1 cellular context compared by ENCODE assay signal in the genomic region with DNA sequence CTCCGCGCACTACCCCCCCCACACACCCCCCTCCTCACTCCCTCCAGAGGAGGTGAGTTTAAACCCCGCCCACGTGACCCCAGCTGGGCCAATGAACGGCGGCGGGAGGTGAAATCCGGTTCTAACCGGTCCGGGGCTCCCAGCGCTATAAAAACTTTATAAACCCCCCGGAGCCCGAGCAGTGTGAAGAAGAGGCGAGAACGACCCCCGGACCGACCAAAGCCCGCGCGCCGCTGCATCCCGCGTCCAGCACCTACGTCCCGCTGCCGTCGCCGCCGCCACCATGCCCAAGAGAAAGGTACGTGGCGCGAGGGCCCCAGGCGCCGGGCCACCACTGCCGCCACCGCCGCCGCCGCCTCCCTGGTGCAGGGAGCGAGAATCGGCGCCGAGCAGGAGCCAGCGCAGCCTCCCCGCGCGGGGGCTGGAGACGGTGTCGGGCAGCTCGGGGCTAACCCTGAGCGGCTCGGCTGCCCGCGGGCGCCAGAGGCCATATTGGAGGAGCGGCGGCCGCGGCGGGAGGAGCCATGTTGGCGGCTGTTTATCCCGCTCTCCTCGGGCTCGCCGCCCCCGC.
TF ChIP-seq lines count a peak whose summit lies in the region.

Gene HMGN2 (plus strand): TSS at position 111 of the 571 bp plus-strand sequence. CDS start 173 bp downstream, at position 284.

TF ChIP-seq in GM12878, 131 proteins besides CTCF, POLR2A, EP300 and RAD21 (continued from another document and continues in another):
- no peak for TF ChIP-seq HSF1 (IDR thresholded peaks at IDR 0.05; ENCODE audit: low read depth, low read length)
- TF ChIP-seq SP1 (IDR thresholded peaks at IDR 0.05; ENCODE audit: low read depth, low read length), result no peak
- peak; percentile 77; the same call in 1 of the 2 replicates for TF ChIP-seq ATF3 (IDR thresholded peaks at IDR 0.05; ENCODE audit: borderline replicate concordance, extremely low read depth, low read depth, low read length)
- TF ChIP-seq, protein P1, sequence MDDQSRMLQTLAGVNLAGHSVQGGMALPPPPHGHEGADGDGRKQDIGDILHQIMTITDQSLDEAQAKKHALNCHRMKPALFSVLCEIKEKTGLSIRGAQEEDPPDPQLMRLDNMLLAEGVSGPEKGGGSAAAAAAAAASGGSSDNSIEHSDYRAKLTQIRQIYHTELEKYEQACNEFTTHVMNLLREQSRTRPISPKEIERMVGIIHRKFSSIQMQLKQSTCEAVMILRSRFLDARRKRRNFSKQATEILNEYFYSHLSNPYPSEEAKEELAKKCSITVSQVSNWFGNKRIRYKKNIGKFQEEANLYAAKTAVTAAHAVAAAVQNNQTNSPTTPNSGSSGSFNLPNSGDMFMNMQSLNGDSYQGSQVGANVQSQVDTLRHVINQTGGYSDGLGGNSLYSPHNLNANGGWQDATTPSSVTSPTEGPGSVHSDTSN (IDR thresholded peaks at IDR 0.05; ENCODE audit: insufficient replicate concordance, low read depth, low read length), result no peak
- no peak for TF ChIP-seq CREB1 (IDR thresholded peaks at IDR 0.05; ENCODE audit: low read depth)
- peak; percentile 85 for TF ChIP-seq MAX (IDR thresholded peaks at IDR 0.05; ENCODE audit: low read depth, low read length)
- no peak for TF ChIP-seq MYB (IDR thresholded peaks at IDR 0.05; ENCODE audit: borderline replicate concordance, low read depth, low read length)
- TF ChIP-seq SMARCA5 (IDR thresholded peaks at IDR 0.05), result peak; percentile 90
- no peak for TF ChIP-seq STAT1 (conservative IDR thresholded peaks at IDR 0.05)
- TF ChIP-seq NFYA (IDR thresholded peaks at IDR 0.05; ENCODE audit: borderline replicate concordance, low read depth, low read length), result no peak
- no peak for TF ChIP-seq ETV6 (conservative IDR thresholded peaks at IDR 0.05 in 1 of 2, IDR thresholded peaks at IDR 0.05 in 1 of 2; ENCODE audit: borderline replicate concordance in 1 of 2, low read depth in 1 of 2)
- TF ChIP-seq EZH2 (IDR thresholded peaks at IDR 0.05; ENCODE audit: borderline replicate concordance, control insufficient read depth, low read depth, low read length), result no peak
- TF ChIP-seq TCF12 (IDR thresholded peaks at IDR 0.05; ENCODE audit: low read depth, low read length), result no peak
- peak; percentile 91 for TF ChIP-seq YY1 (IDR thresholded peaks at IDR 0.05; ENCODE audit: low read depth, low read length)
- no peak for TF ChIP-seq IKZF2 (IDR thresholded peaks at IDR 0.05)
- TF ChIP-seq E2F4 (IDR thresholded peaks at IDR 0.05; ENCODE audit: low read depth, low read length), result no peak
- no peak for TF ChIP-seq IRF5 (IDR thresholded peaks at IDR 0.05; ENCODE audit: borderline replicate concordance)
- no peak for TF ChIP-seq GABPA (IDR thresholded peaks at IDR 0.05; ENCODE audit: low read depth)
- peak; percentile 86 for TF ChIP-seq BACH1 (IDR thresholded peaks at IDR 0.05; ENCODE audit: borderline replicate concordance)
- 0 out of 2 replicates have a peak, but pooled peaks have one; percentile 19 for TF ChIP-seq PML (IDR thresholded peaks at IDR 0.05; ENCODE audit: low read length)
- TF ChIP-seq RAD51 (IDR thresholded peaks at IDR 0.05), result peak; percentile 85
- no peak for TF ChIP-seq FOXK2 (IDR thresholded peaks at IDR 0.05)
- no peak for TF ChIP-seq ZNF274 (IDR thresholded peaks at IDR 0.05; ENCODE audit: insufficient read depth, insufficient read length)
- TF ChIP-seq, protein P2, sequence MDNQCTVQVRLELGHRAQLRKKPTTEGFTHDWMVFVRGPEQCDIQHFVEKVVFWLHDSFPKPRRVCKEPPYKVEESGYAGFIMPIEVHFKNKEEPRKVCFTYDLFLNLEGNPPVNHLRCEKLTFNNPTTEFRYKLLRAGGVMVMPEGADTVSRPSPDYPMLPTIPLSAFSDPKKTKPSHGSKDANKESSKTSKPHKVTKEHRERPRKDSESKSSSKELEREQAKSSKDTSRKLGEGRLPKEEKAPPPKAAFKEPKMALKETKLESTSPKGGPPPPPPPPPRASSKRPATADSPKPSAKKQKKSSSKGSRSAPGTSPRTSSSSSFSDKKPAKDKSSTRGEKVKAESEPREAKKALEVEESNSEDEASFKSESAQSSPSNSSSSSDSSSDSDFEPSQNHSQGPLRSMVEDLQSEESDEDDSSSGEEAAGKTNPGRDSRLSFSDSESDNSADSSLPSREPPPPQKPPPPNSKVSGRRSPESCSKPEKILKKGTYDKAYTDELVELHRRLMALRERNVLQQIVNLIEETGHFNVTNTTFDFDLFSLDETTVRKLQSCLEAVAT (IDR thresholded peaks at IDR 0.05), result no peak
- peak; percentile 87 for TF ChIP-seq USF1 (IDR thresholded peaks at IDR 0.05; ENCODE audit: borderline replicate concordance, extremely low read length, insufficient read depth, low read depth, low read length)
- no peak for TF ChIP-seq SMAD1 (IDR thresholded peaks at IDR 0.05; ENCODE audit: low read depth, partially characterized antibody)
- TF ChIP-seq KAT2A (conservative IDR thresholded peaks at IDR 0.05; ENCODE audit: control insufficient read depth, low read depth, low read length), result no peak
- TF ChIP-seq JUNB (IDR thresholded peaks at IDR 0.05), result no peak
- TF ChIP-seq ZNF592 (IDR thresholded peaks at IDR 0.05), result no peak; the same call in 1 of the 2 replicates
- TF ChIP-seq DPF2 (IDR thresholded peaks at IDR 0.05), result peak; percentile 74
- no peak for TF ChIP-seq CHD2 (IDR thresholded peaks at IDR 0.05; ENCODE audit: borderline replicate concordance, low read depth, low read length)
- TF ChIP-seq PKNOX1 (IDR thresholded peaks at IDR 0.05), result no peak
- TF ChIP-seq RUNX3 (IDR thresholded peaks at IDR 0.05; ENCODE audit: low read length), result no peak
- peak; percentile 87 for TF ChIP-seq POLR2AphosphoS2 (IDR thresholded peaks at IDR 0.05; ENCODE audit: low read depth, low read length)
- TF ChIP-seq, protein P3, sequence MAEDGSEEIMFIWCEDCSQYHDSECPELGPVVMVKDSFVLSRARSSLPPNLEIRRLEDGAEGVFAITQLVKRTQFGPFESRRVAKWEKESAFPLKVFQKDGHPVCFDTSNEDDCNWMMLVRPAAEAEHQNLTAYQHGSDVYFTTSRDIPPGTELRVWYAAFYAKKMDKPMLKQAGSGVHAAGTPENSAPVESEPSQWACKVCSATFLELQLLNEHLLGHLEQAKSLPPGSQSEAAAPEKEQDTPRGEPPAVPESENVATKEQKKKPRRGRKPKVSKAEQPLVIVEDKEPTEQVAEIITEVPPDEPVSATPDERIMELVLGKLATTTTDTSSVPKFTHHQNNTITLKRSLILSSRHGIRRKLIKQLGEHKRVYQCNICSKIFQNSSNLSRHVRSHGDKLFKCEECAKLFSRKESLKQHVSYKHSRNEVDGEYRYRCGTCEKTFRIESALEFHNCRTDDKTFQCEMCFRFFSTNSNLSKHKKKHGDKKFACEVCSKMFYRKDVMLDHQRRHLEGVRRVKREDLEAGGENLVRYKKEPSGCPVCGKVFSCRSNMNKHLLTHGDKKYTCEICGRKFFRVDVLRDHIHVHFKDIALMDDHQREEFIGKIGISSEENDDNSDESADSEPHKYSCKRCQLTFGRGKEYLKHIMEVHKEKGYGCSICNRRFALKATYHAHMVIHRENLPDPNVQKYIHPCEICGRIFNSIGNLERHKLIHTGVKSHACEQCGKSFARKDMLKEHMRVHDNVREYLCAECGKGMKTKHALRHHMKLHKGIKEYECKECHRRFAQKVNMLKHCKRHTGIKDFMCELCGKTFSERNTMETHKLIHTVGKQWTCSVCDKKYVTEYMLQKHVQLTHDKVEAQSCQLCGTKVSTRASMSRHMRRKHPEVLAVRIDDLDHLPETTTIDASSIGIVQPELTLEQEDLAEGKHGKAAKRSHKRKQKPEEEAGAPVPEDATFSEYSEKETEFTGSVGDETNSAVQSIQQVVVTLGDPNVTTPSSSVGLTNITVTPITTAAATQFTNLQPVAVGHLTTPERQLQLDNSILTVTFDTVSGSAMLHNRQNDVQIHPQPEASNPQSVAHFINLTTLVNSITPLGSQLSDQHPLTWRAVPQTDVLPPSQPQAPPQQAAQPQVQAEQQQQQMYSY (CRISPR knock-in tag; IDR thresholded peaks at IDR 0.05), result no peak
- TF ChIP-seq BRCA1 (IDR thresholded peaks at IDR 0.05; ENCODE audit: low read depth, low read length), result no peak
- TF ChIP-seq SUPT20H (IDR thresholded peaks at IDR 0.05; ENCODE audit: borderline replicate concordance, control insufficient read depth, low read depth, low read length), result no peak
- TF ChIP-seq SMC3 (IDR thresholded peaks at IDR 0.05; ENCODE audit: borderline replicate concordance, low read length), result no peak
